ENCODE assay signal across 8 cellular contexts in genomic region chr11:134223066-134223465, GRCh38. TPM values are rescaled to one million over a fixed set of nuclear protein-coding genes. Genes with fewer than 3 reads are reported as not detected.
DNase-seq lines count a peak whose midpoint lies in the region; ATAC-seq, FAIRE-seq and TF ChIP-seq lines count a peak whose summit lies in the region.

No MANE protein-coding gene starts in this region.

- H3K4me1 ChIP-seq in PC-3 (ENCODE audit: insufficient read depth, low read length) (peaks cover 30% of the 10 kb centered on the region), endothelial cell of umbilical vein (ENCODE audit: control insufficient read depth, extremely low read depth, insufficient read depth, low read length) (peaks cover 22% of the 10 kb centered on the region), rectal smooth muscle tissue (ENCODE audit: control insufficient read depth, insufficient read depth, low read length) (peaks cover 11% of the 10 kb centered on the region)

- DNase-seq in GM12865 (ENCODE audit: low read depth) (peak; percentile 16), PC-3 (peak; percentile 15), endothelial cell of umbilical vein (ENCODE audit: low read depth, low spot score) (peak; percentile 9), DMS153 (lab: John Stamatoyannopoulos, UW) (no peak), NCI-H510A treated with DMSO at 0.1 percent for 48 hours (lab: John Stamatoyannopoulos, UW) (no peak), cortex of kidney (lab: John Stamatoyannopoulos, UW) (no peak)

- TSS peak; percentile 35 for BruUV-seq in PC-3 (replicated peaks; lab: Mats Ljungman, UMichigan)
- BruUV-seq in endothelial cell of umbilical vein (replicated peaks; lab: Mats Ljungman, UMichigan), result TSS peak; percentile 55

- H3K27me3 ChIP-seq in PC-3 (ENCODE audit: low read length) (no peaks in the 10 kb centered on the region), endothelial cell of umbilical vein (ENCODE audit: control insufficient read depth in 2 of 2, insufficient read depth in 2 of 2, low read length in 2 of 2) (no peaks in the 10 kb centered on the region), rectal smooth muscle tissue (ENCODE audit: control insufficient read depth, insufficient read depth, low read length) (no peaks in the 10 kb centered on the region)

- TF ChIP-seq CTCF in GM12865 (IDR thresholded peaks at IDR 0.05; ENCODE audit: insufficient read depth, low read depth, low read length, missing control alignments), result no peak
- TF ChIP-seq CTCF in PC-3 (conservative IDR thresholded peaks at IDR 0.05; ENCODE audit: low read depth, low read length), result no peak
- no peak for TF ChIP-seq CTCF in endothelial cell of umbilical vein (IDR thresholded peaks at IDR 0.05; ENCODE audit: extremely low read depth in 1 of 2, insufficient read depth in 1 of 2, low read depth in 1 of 2, low read length in 2 of 2)

- peaks cover 17% of the 10 kb centered on the region for H3K36me3 ChIP-seq in PC-3 (ENCODE audit: low read depth, low read length)
- peaks cover 4% of the 10 kb centered on the region in 2 experiments for H3K36me3 ChIP-seq in endothelial cell of umbilical vein (ENCODE audit: control insufficient read depth in 2 of 2, extremely low read depth in 1 of 2, insufficient read depth in 2 of 2, low read length in 2 of 2)
- H3K36me3 ChIP-seq in rectal smooth muscle tissue (ENCODE audit: control insufficient read depth, insufficient read depth, low read length), result no peaks in the 10 kb centered on the region

- dilution Hi-C loops in endothelial cell of umbilical vein (cut with MboI; ENCODE audit: extremely low pct_ligation_motif_present, low sequenced_read_pairs), result no loop called here

- H3K9ac ChIP-seq in PC-3 (ENCODE audit: low read length) (peak overlapping the region; percentile 90), endothelial cell of umbilical vein (replicated peaks; ENCODE audit: extremely low read depth, insufficient read depth, low read length) (peak overlapping the region; percentile 44), rectal smooth muscle tissue (ENCODE audit: low read length) (no peak overlapping the region)

- H3K27ac ChIP-seq in PC-3 (ENCODE audit: low read length) (no peak overlapping the region), endothelial cell of umbilical vein (ENCODE audit: insufficient read depth, low read depth, low read length) (peak overlapping the region; percentile 2), rectal smooth muscle tissue (ENCODE audit: low read depth, low read length) (no peak overlapping the region)

- FAIRE-seq in endothelial cell of umbilical vein (lab: Jason Lieb, UNC), result no peak

- H4K20me1 ChIP-seq in PC-3 (ENCODE audit: low read length) (peaks cover 16% of the 10 kb centered on the region), endothelial cell of umbilical vein (replicated peaks; ENCODE audit: control insufficient read depth, extremely low read depth, insufficient read depth, low read length) (no peaks in the 10 kb centered on the region)

- peak overlapping the region; percentile 97 for H3K4me2 ChIP-seq in PC-3 (ENCODE audit: low read length)
- peak overlapping the region; percentile 99 for H3K4me2 ChIP-seq in endothelial cell of umbilical vein (ENCODE audit: insufficient read depth, low read length)

- POLR2A ChIA-PET in PC-3 (lab: Charles Lee; ENCODE audit: unreplicated experiment) (interaction anchor here (0.6 kb wide), 1 partner anchor 36 kb away, joined by 3 read pairs; no protein-coding TSS in a partner anchor), endothelial cell of umbilical vein (lab: Charles Lee) (no interaction called here)

- no peaks in the 10 kb centered on the region for H3K9me3 ChIP-seq in PC-3 (ENCODE audit: low read length)
- H3K9me3 ChIP-seq in endothelial cell of umbilical vein (replicated peaks; ENCODE audit: control insufficient read depth, insufficient read depth, low read length), result no peaks in the 10 kb centered on the region

- peaks cover 85% of the 10 kb centered on the region for H3K79me2 ChIP-seq in PC-3 (ENCODE audit: low read length)
- peaks cover 62% of the 10 kb centered on the region for H3K79me2 ChIP-seq in endothelial cell of umbilical vein (ENCODE audit: control insufficient read depth, insufficient read depth, low read length)

- TF ChIP-seq POLR2A in endothelial cell of umbilical vein (IDR thresholded peaks at IDR 0.05; ENCODE audit: low read depth, low read length), result no peak

- H3K9me2 ChIP-seq in PC-3 (replicated peaks; ENCODE audit: low read length), result no peaks in the 10 kb centered on the region

- intact Hi-C loops in PC-3 (cut with micrococcal nuclease), result no loop called here
- intact Hi-C loops in endothelial cell of umbilical vein (cut with micrococcal nuclease), result loop anchor here (5.0 kb wide), 2 partner anchors 76 to 156 kb away; partner anchors contain the start of gene JAM3

- H2AFZ ChIP-seq in PC-3 (ENCODE audit: low read length) (peak overlapping the region; percentile 99), endothelial cell of umbilical vein (ENCODE audit: low read depth, low read length) (peak overlapping the region; percentile 21)

- no peaks in the 10 kb centered on the region for H3K9me1 ChIP-seq in endothelial cell of umbilical vein (replicated peaks; ENCODE audit: control insufficient read depth, extremely low read depth, insufficient read depth, low read length)

- peak overlapping the region; percentile 94 for H3K4me3 ChIP-seq in GM12865 (ENCODE audit: low read depth, low read length)
- peak overlapping the region; percentile 92 for H3K4me3 ChIP-seq in PC-3 (ENCODE audit: low read length)
- peak overlapping the region; percentile 10 to 63 (median 59) for H3K4me3 ChIP-seq in endothelial cell of umbilical vein (replicated peaks in 1 of 3; ENCODE audit: insufficient read depth in 1 of 3, low read depth in 1 of 3, low read length in 3 of 3)
- H3K4me3 ChIP-seq in rectal smooth muscle tissue (ENCODE audit: low read length), result peak overlapping the region; percentile 75

- no peaks in the 10 kb centered on the region for H3F3A ChIP-seq in PC-3 (ENCODE audit: low read length, unreplicated experiment)

- CTCF ChIA-PET in PC-3 (lab: Charles Lee) (no interaction called here), endothelial cell of umbilical vein (lab: Charles Lee) (interaction anchor here (1.4 kb wide), 1 partner anchor 30 kb away, joined by 6 read pairs; the partner anchor contains the start of genes ACAD8 and THYN1)

- no peak for ATAC-seq in PC-3
- no peak for ATAC-seq in GM18858 (IDR thresholded peaks at IDR 0.05; ENCODE audit: unreplicated experiment)

RNA-seq across cellular contexts. Expression of gene NCAPD3, which starts 0.7 kb away (rescaled TPM):
- total RNA-seq in PC-3 (2014; rRNA removed) (74.5 and 85.0 TPM in 2 replicates), endothelial cell of umbilical vein (42.6 and 43.8 TPM in 2 replicates)
- polyA plus RNA-seq in endothelial cell of umbilical vein, result 19.7 and 22.6 TPM in 2 replicates
- 22.3 and 25.2 TPM in 2 replicates for polyA plus RNA-seq in endothelial cell of umbilical vein (2011; cell fraction: cytosol; rRNA removed)
- 58.9 and 69.5 TPM in 2 replicates for polyA plus RNA-seq in endothelial cell of umbilical vein (2011; cell fraction: nucleus; rRNA removed)
- 23.6 and 30.5 TPM in 2 replicates for polyA plus RNA-seq in endothelial cell of umbilical vein (2012)
- polyA minus RNA-seq in endothelial cell of umbilical vein, result 51.1 and 54.4 TPM in 2 replicates
- 74.8 TPM for polyA minus RNA-seq in endothelial cell of umbilical vein (2011; cell fraction: cytosol; rRNA and poly(A)+ RNA removed)
- polyA minus RNA-seq in endothelial cell of umbilical vein (2011; cell fraction: nucleus; rRNA and poly(A)+ RNA removed), result 42.2 and 56.5 TPM in 2 replicates

RNA-seq across cellular contexts. Expression of gene VPS26B, which starts 1.4 kb away (rescaled TPM):
- total RNA-seq in PC-3 (2014; rRNA removed) (49.2 and 53.9 TPM in 2 replicates), endothelial cell of umbilical vein (41.6 and 53.1 TPM in 2 replicates)
- polyA plus RNA-seq in endothelial cell of umbilical vein, result 38.0 and 40.2 TPM in 2 replicates
- 33.9 and 38.1 TPM in 2 replicates for polyA plus RNA-seq in endothelial cell of umbilical vein (2011; cell fraction: cytosol; rRNA removed)
- 108 and 115 TPM in 2 replicates for polyA plus RNA-seq in endothelial cell of umbilical vein (2011; cell fraction: nucleus; rRNA removed)
- 48.2 and 57.0 TPM in 2 replicates for polyA plus RNA-seq in endothelial cell of umbilical vein (2012)
- polyA minus RNA-seq in endothelial cell of umbilical vein, result 62.9 and 72.5 TPM in 2 replicates
- 18.4 TPM for polyA minus RNA-seq in endothelial cell of umbilical vein (2011; cell fraction: cytosol; rRNA and poly(A)+ RNA removed)
- polyA minus RNA-seq in endothelial cell of umbilical vein (2011; cell fraction: nucleus; rRNA and poly(A)+ RNA removed), result 36.8 and 41.5 TPM in 2 replicates

RNA-seq across cellular contexts. Expression of gene THYN1, which starts 30.1 kb away (rescaled TPM):
- total RNA-seq in PC-3 (2014; rRNA removed), result 56.2 and 56.6 TPM in 2 replicates
- total RNA-seq in endothelial cell of umbilical vein, result 38.0 and 40.7 TPM in 2 replicates
- 29.2 and 35.7 TPM in 2 replicates for polyA plus RNA-seq in endothelial cell of umbilical vein
- polyA plus RNA-seq in endothelial cell of umbilical vein (2011; cell fraction: cytosol; rRNA removed), result 57.8 and 59.9 TPM in 2 replicates
- polyA plus RNA-seq in endothelial cell of umbilical vein (2011; cell fraction: nucleus; rRNA removed), result 46.7 and 56.1 TPM in 2 replicates
- polyA plus RNA-seq in endothelial cell of umbilical vein (2012), result 52.7 and 70.0 TPM in 2 replicates
- polyA minus RNA-seq in endothelial cell of umbilical vein, result 31.6 and 35.1 TPM in 2 replicates
- 18.8 TPM for polyA minus RNA-seq in endothelial cell of umbilical vein (2011; cell fraction: cytosol; rRNA and poly(A)+ RNA removed)
- 9.2 and 11.3 TPM in 2 replicates for polyA minus RNA-seq in endothelial cell of umbilical vein (2011; cell fraction: nucleus; rRNA and poly(A)+ RNA removed)

RNA-seq across cellular contexts. Expression of gene ACAD8, which starts 30.3 kb away (rescaled TPM):
- total RNA-seq in PC-3 (2014; rRNA removed) (17.6 and 22.6 TPM in 2 replicates), endothelial cell of umbilical vein (21.2 and 22.9 TPM in 2 replicates)
- polyA plus RNA-seq in endothelial cell of umbilical vein, result 24.2 and 29.0 TPM in 2 replicates
- 21.4 and 22.0 TPM in 2 replicates for polyA plus RNA-seq in endothelial cell of umbilical vein (2011; cell fraction: cytosol; rRNA removed)
- 91.2 and 108 TPM in 2 replicates for polyA plus RNA-seq in endothelial cell of umbilical vein (2011; cell fraction: nucleus; rRNA removed)
- polyA plus RNA-seq in endothelial cell of umbilical vein (2012), result 19.2 and 20.7 TPM in 2 replicates
- 19.1 and 27.1 TPM in 2 replicates for polyA minus RNA-seq in endothelial cell of umbilical vein
- polyA minus RNA-seq in endothelial cell of umbilical vein (2011; cell fraction: cytosol; rRNA and poly(A)+ RNA removed), result 4.7 TPM
- 20.1 and 36.6 TPM in 2 replicates for polyA minus RNA-seq in endothelial cell of umbilical vein (2011; cell fraction: nucleus; rRNA and poly(A)+ RNA removed)

RNA-seq across cellular contexts. Expression of gene GLB1L3, which starts 53.1 kb away (rescaled TPM):
- total RNA-seq in PC-3 (2014; rRNA removed), result not detected in 2 replicates
- not detected in 2 replicates for total RNA-seq in endothelial cell of umbilical vein
- polyA plus RNA-seq in endothelial cell of umbilical vein, result not detected in 2 replicates
- polyA plus RNA-seq in endothelial cell of umbilical vein (2011; cell fraction: cytosol; rRNA removed), result not detected in 2 replicates
- polyA plus RNA-seq in endothelial cell of umbilical vein (2011; cell fraction: nucleus; rRNA removed), result not detected in 2 replicates
- polyA plus RNA-seq in endothelial cell of umbilical vein (2012), result not detected in 2 replicates
- not detected in 2 replicates for polyA minus RNA-seq in endothelial cell of umbilical vein
- not detected for polyA minus RNA-seq in endothelial cell of umbilical vein (2011; cell fraction: cytosol; rRNA and poly(A)+ RNA removed)
- polyA minus RNA-seq in endothelial cell of umbilical vein (2011; cell fraction: nucleus; rRNA and poly(A)+ RNA removed), result not detected in 2 replicates

Comparison
In these comparisons a context has a peak if more than half of its experiments do, and no peak if none do; other contexts are left out.
1. DNase-seq: peak in GM12865 (single experiment), PC-3 (single experiment) and endothelial cell of umbilical vein (single experiment); none in DMS153 (single experiment), NCI-H510A treated with DMSO at 0.1 percent for 48 hours (single experiment) and cortex of kidney (single experiment).
2. Peak in every context shown above with its lines, with median percentiles within 50 percentile points of each other: H3K4me3 ChIP-seq.